In genomic region chr13:99131410-99131809, GRCh38 we compare ENCODE assay signal across 27 cellular contexts.
"Had no signal": no experiment of that assay in that cellular context is flagged by ENCODE, and none has a peak within 500 bp of the region (broad histone marks: within the 10 kb centered on the region; RNA-seq: fewer than 3 reads in every experiment).

No MANE protein-coding gene starts in this region.

- H3K9me3 ChIP-seq: ovary, psoas muscle, spleen, stomach, thoracic aorta, thyroid gland, upper lobe of left lung, vagina had no signal

- ATAC-seq: natural killer cell; psoas muscle; right cardiac atrium; sciatic nerve; stimulated activated naive B cell treated with anti-CD40 and anti-IgM and Interleukin-4, amounts not matched to agents 10 μg/mL and 1 μg/mL and 100 μg/mL, for 72 hours had no signal

- H2AFZ ChIP-seq: neural progenitor cell, parathyroid adenoma had no signal

- DNase-seq: natural killer cell; occipital lobe; ovary; posterior cingulate gyrus; psoas muscle; right cardiac atrium; spleen; stimulated activated CD4-positive, alpha-beta T cell treated with anti-CD3 and anti-CD28 coated beads, Interleukin-12 subunit alpha, Interleukin-12 subunit beta, amount 100 ng/mL, for 4 hours; stimulated activated CD4-positive, alpha-beta T cell treated with anti-CD3 and anti-CD28 coated beads, Interleukin-1b, Interleukin-23, amount 100 ng/mL, for 48 hours; stimulated activated CD4-positive, alpha-beta T cell treated with anti-CD3 and anti-CD28 coated beads, Interleukin-4, amount 100 ng/mL, for 1 hour; stimulated activated CD4-positive, alpha-beta T cell treated with anti-CD3 and anti-CD28 coated beads, Interleukin-4, amount 100 ng/mL, for 4 hours; stimulated activated CD8-positive, alpha-beta memory T cell treated with anti-CD3 and anti-CD28 coated beads, Interleukin-4, amount 100 ng/mL, for 48 hours; stimulated activated naive B cell treated with anti-CD40 and anti-IgM and Interleukin-4, amounts not matched to agents 10 μg/mL and 1 μg/mL and 100 μg/mL, for 72 hours; stimulated activated naive CD4-positive, alpha-beta T cell treated with Interleukin-2 at 50 U/mL for 16 hours; stomach; thyroid gland; trophoblast cell; upper lobe of left lung had no signal

- H3K4me2 ChIP-seq: neural progenitor cell, smooth muscle cell had no signal

- FAIRE-seq: urothelium cell line had no signal

- H3K27me3 ChIP-seq: neural progenitor cell, ovary, thyroid gland, tibial nerve, upper lobe of left lung, vagina had no signal

- H3K36me3 ChIP-seq: neural progenitor cell, ovary, spleen, stomach, thoracic aorta, thyroid gland, tibial nerve, upper lobe of left lung, vagina had no signal

- H3K79me2 ChIP-seq: parathyroid adenoma had no signal

- H3K4me1 ChIP-seq: parathyroid adenoma, psoas muscle, spleen, stomach, tibial nerve, upper lobe of left lung, vagina had no signal

- H3K27ac ChIP-seq: neural progenitor cell, ovary, parathyroid adenoma, psoas muscle, skin epidermis, spleen, stomach, thoracic aorta, thyroid gland, tibial nerve, upper lobe of left lung, vagina had no signal

- H3K9ac ChIP-seq: neural progenitor cell, parathyroid adenoma had no signal

- H3K4me3 ChIP-seq: neural progenitor cell, ovary, psoas muscle, skin epidermis, smooth muscle cell, spleen, stomach, thoracic aorta, thyroid gland, tibial nerve, upper lobe of left lung, vagina had no signal
